13 cellular contexts compared by ENCODE assay signal in genomic region chr14:90447720-90448497, GRCh38.
"Had no signal": no experiment of that assay in that cellular context is flagged by ENCODE, and none has a peak within 500 bp of the region (broad histone marks: within the 10 kb centered on the region; RNA-seq: fewer than 3 reads in every experiment).

No MANE protein-coding gene starts in this region.

- DNase-seq: activated naive CD8-positive, alpha-beta T cell treated with anti-CD3 and anti-CD28 coated beads, Interleukin-2, amount 10 ng/mL, durations not matched to agents 7 days and 5 days; activated T-cell treated with anti-CD3 and anti-CD28 coated beads, Interleukin-2, amount 50 U/mL, for 72 hours; aorta; dorsolateral prefrontal cortex; heart left ventricle; left lung; psoas muscle; sigmoid colon; stimulated activated CD4-positive, alpha-beta T cell treated with anti-CD3 and anti-CD28 coated beads, Interleukin-4, amount 100 ng/mL, for 1 hour; stimulated activated CD8-positive, alpha-beta memory T cell treated with anti-CD3 and anti-CD28 coated beads, Interleukin-4, amount 100 ng/mL, for 48 hours; testis had no signal

- H3K27ac Mint-ChIP-seq: activated naive CD8-positive, alpha-beta T cell treated with anti-CD3 and anti-CD28 coated beads, Interleukin-2, amount 10 ng/mL, durations not matched to agents 7 days and 5 days; activated T-cell treated with anti-CD3 and anti-CD28 coated beads, Interleukin-2, amount 50 U/mL, for 72 hours; stimulated activated naive CD8-positive, alpha-beta T cell treated with anti-CD3 and anti-CD28 coated beads, Interleukin-15, Interleukin-2, amounts not matched to agents 100 ng/mL and 50 ng/mL, for 24 hours; T-helper 1 cell treated with Interleukin-12 subunit alpha and Interleukin-12 subunit beta and Interleukin-4 antibody, amounts not matched to agents 30 μg/mL and 1 μg/mL, for 36 hours had no signal

- H3K4me1 ChIP-seq: testis had no signal

- H3K27ac ChIP-seq: dorsolateral prefrontal cortex, heart left ventricle, left lung, psoas muscle, sigmoid colon, testis had no signal

- H3K4me3 ChIP-seq: dorsolateral prefrontal cortex, heart left ventricle, left lung, psoas muscle, sigmoid colon, testis had no signal

- H3K36me3 ChIP-seq: heart left ventricle, left lung, sigmoid colon had no signal

- H3K36me3 Mint-ChIP-seq: activated naive CD8-positive, alpha-beta T cell treated with anti-CD3 and anti-CD28 coated beads, Interleukin-2, amount 10 ng/mL, durations not matched to agents 7 days and 5 days had no signal

- H3K9me3 ChIP-seq: psoas muscle, testis had no signal

- ATAC-seq: activated T-cell treated with anti-CD3 and anti-CD28 coated beads, Interleukin-2, amount 50 U/mL, for 72 hours; heart left ventricle; left lung; psoas muscle had no signal

- H3K27me3 ChIP-seq: dorsolateral prefrontal cortex, heart left ventricle, left lung, sigmoid colon, testis had no signal

- H3K4me3 Mint-ChIP-seq: activated naive CD8-positive, alpha-beta T cell treated with anti-CD3 and anti-CD28 coated beads, Interleukin-2, amount 10 ng/mL, durations not matched to agents 7 days and 5 days; activated T-cell treated with anti-CD3 and anti-CD28 coated beads, Interleukin-2, amount 50 U/mL, for 72 hours; stimulated activated naive CD8-positive, alpha-beta T cell treated with anti-CD3 and anti-CD28 coated beads, Interleukin-15, Interleukin-2, amounts not matched to agents 100 ng/mL and 50 ng/mL, for 24 hours; T-helper 1 cell treated with Interleukin-12 subunit alpha and Interleukin-12 subunit beta and Interleukin-4 antibody, amounts not matched to agents 30 μg/mL and 1 μg/mL, for 36 hours had no signal

- H3K27me3 Mint-ChIP-seq: stimulated activated naive CD8-positive, alpha-beta T cell treated with anti-CD3 and anti-CD28 coated beads, Interleukin-15, Interleukin-2, amounts not matched to agents 100 ng/mL and 50 ng/mL, for 24 hours had no signal

- H3K9me3 Mint-ChIP-seq: stimulated activated naive CD8-positive, alpha-beta T cell treated with anti-CD3 and anti-CD28 coated beads, Interleukin-15, Interleukin-2, amounts not matched to agents 100 ng/mL and 50 ng/mL, for 24 hours; T-helper 1 cell treated with Interleukin-12 subunit alpha and Interleukin-12 subunit beta and Interleukin-4 antibody, amounts not matched to agents 30 μg/mL and 1 μg/mL, for 36 hours had no signal
